8 cellular contexts compared by ENCODE assay signal in genomic region chr12:48157016-48157888, GRCh38. TPM values are rescaled to one million over a fixed set of nuclear protein-coding genes. Genes with fewer than 3 reads are reported as not detected.
DNase-seq lines count a peak whose midpoint lies in the region; ATAC-seq and TF ChIP-seq lines count a peak whose summit lies in the region.

Gene ASB8, minus strand, starts transcription at chr12:48157515. Its CDS starts 4,019 bp downstream, at chr12:48153496.

- TF ChIP-seq CTCF in GM12865 (IDR thresholded peaks at IDR 0.05; ENCODE audit: insufficient read depth, low read depth, low read length, missing control alignments) (peak; percentile 42), omental fat pad (IDR thresholded peaks at IDR 0.05) (no peak), testis (IDR thresholded peaks at IDR 0.05) (peak; percentile 40 to 74 (median 69))

- ATAC-seq in HG02642 (IDR thresholded peaks at IDR 0.05; ENCODE audit: poor library complexity, unreplicated experiment) (peak; percentile 93), omental fat pad (ENCODE audit: low FRiP score) (peak; percentile 98)

- H3K4me1 Mint-ChIP-seq in activated naive CD8-positive, alpha-beta T cell (ENCODE audit: low read depth): peaks cover 52% of the 10 kb centered on the region

- H3K36me3 ChIP-seq in testis (ENCODE audit: low read depth, missing control alignments): no peaks in the 10 kb centered on the region

- H3K27ac ChIP-seq in testis: peak within 1 kb of the TSS; percentile 70 to 87

- 0 to 1% methylated on average over 24 to 56 of the region's 56 CpGs for WGBS in testis, 2 donors

- no peaks in the 10 kb centered on the region for H3K27me3 Mint-ChIP-seq in activated naive CD8-positive, alpha-beta T cell

- peaks cover 14% of the 10 kb centered on the region for H3K4me1 ChIP-seq in testis

- no peaks in the 10 kb centered on the region for H3K27me3 ChIP-seq in testis

- peak within 1 kb of the TSS; percentile 95 for H3K4me3 Mint-ChIP-seq in activated naive CD8-positive, alpha-beta T cell

- no peaks in the 10 kb centered on the region for H3K9me3 ChIP-seq in testis

- intact Hi-C loops in testis (cut with DNase I; ENCODE audit: low total_unique reads): no loop called here

- TF ChIP-seq POLR2A in testis (IDR thresholded peaks at IDR 0.05): no peak

- DNase-seq in GM12865 (ENCODE audit: low read depth) (peak; percentile 99), NCI-H1105 (lab: John Stamatoyannopoulos, UW) (peak; percentile 99), SKM-1 treated with dmso at 0.1 percent for 144 hours (lab: John Stamatoyannopoulos, UW; ENCODE audit: unreplicated experiment) (peak; percentile 85), glomerular visceral epithelial cell (ENCODE audit: extremely low spot score) (peak; percentile 96), omental fat pad (ENCODE audit: low spot score) (peak; percentile 98), testis (peak; percentile 99)

- H3K36me3 Mint-ChIP-seq in activated naive CD8-positive, alpha-beta T cell: peaks cover 4% of the 10 kb centered on the region

- peak within 1 kb of the TSS; percentile 66 for H3K4me3 ChIP-seq in GM12865 (ENCODE audit: low read depth, low read length)
- peak within 1 kb of the TSS; percentile 85 to 86 for H3K4me3 ChIP-seq in testis

- no peaks in the 10 kb centered on the region for H3K9me3 Mint-ChIP-seq in activated naive CD8-positive, alpha-beta T cell (ENCODE audit: low read depth)

- H3K27ac Mint-ChIP-seq in activated naive CD8-positive, alpha-beta T cell: peak within 1 kb of the TSS; percentile 97

RNA-seq across cellular contexts. Expression of gene ASB8, which starts in this region (rescaled TPM):
- total RNA-seq in omental fat pad: 10 to 100 TPM; 13.7 to 32.0 (median 22.3) TPM
- total RNA-seq in testis: 10 to 100 TPM; 34.7 to 55.4 TPM
- polyA plus RNA-seq in testis (ENCODE audit: insufficient read depth, low read depth, low replicate concordance): 46.8 TPM

Comparison
In these comparisons a context has a peak if more than half of its experiments do, and no peak if none do; other contexts are left out.
1. Peak in every context shown above with its lines: DNase-seq, ATAC-seq, H3K4me3 ChIP-seq and H3K27ac ChIP-seq.
2. CTCF ChIP-seq: peak in GM12865 (single experiment) and testis (3 of 3); none in omental fat pad (0 of 3).